In genomic region chr15:79811406-79812405, GRCh38 we compare ENCODE assay signal across 10 cellular contexts.
DNase-seq lines count a peak whose midpoint lies in the region; ATAC-seq and TF ChIP-seq lines count a peak whose summit lies in the region.
"Had no signal": no experiment of that assay in that cellular context is flagged by ENCODE, and none has a peak within 500 bp of the region (broad histone marks: within the 10 kb centered on the region; RNA-seq: fewer than 3 reads in every experiment).

No MANE protein-coding gene starts in this region.

- POLR2A ChIA-PET in Caco-2 (lab: Charles Lee), result interaction anchor here (0.7 kb wide), 1 partner anchor 68 kb away, joined by 4 read pairs; no protein-coding TSS in a partner anchor

- H3K36me3 Mint-ChIP-seq in Caco-2 (ENCODE audit: insufficient read depth, unreplicated experiment), result no peaks in the 10 kb centered on the region
- no peaks in the 10 kb centered on the region for H3K36me3 Mint-ChIP-seq in effector memory CD8-positive, alpha-beta T cell (ENCODE audit: insufficient read depth)
- H3K36me3 Mint-ChIP-seq in activated CD4-positive, alpha-beta T cell treated with anti-CD3 and anti-CD28 coated beads, Interleukin-2, amount 10 ng/mL, durations not matched to agents 24 days and 14 days (ENCODE audit: low read depth), result no peaks in the 10 kb centered on the region
- H3K36me3 Mint-ChIP-seq: brain had no signal

- intact Hi-C loops in lower leg skin (cut with DNase I; ENCODE audit: low total_unique reads) (no loop called here), Caco-2 (cut with micrococcal nuclease; ENCODE audit: unreplicated experiment) (no loop called here)
- intact Hi-C loops in activated CD4-positive, alpha-beta T cell treated with anti-CD3 and anti-CD28 coated beads, Interleukin-2, amount 10 ng/mL, durations not matched to agents 24 days and 14 days (cut with micrococcal nuclease), result no loop called here

- no peaks in the 10 kb centered on the region for H3K36me3 ChIP-seq in Caco-2 (ENCODE audit: control insufficient read depth, insufficient read depth, low read length)

- TF ChIP-seq POLR2A in lower leg skin (IDR thresholded peaks at IDR 0.05), result no peak

- H3K4me1 ChIP-seq in Caco-2, result no peaks in the 10 kb centered on the region

- H3K4me3 ChIP-seq in AG09309 (ENCODE audit: control insufficient read depth, low read depth, low read length), result no peak overlapping the region
- H3K4me3 ChIP-seq in lower leg skin (ENCODE audit: low read depth, poor library complexity, severe bottlenecking), result no peak overlapping the region
- H3K4me3 ChIP-seq in Caco-2 (ENCODE audit: low read depth, low read length), result no peak overlapping the region

- BruUV-seq in Caco-2 (replicated peaks; lab: Mats Ljungman, UMichigan), result no TSS peak

- CTCF ChIA-PET in Caco-2 (lab: Charles Lee), result no interaction called here

- DNase-seq in AG09309 (ENCODE audit: low read depth), result peak; percentile 24
- peak; percentile 82 for DNase-seq in NCI-H2171 treated with DMSO at 0.1 percent for 48 hours (lab: John Stamatoyannopoulos, UW)
- peak; percentile 92 for DNase-seq in cerebellar cortex (ENCODE audit: low spot score)
- DNase-seq in lower leg skin (ENCODE audit: low spot score in 2 of 2), result peak; percentile 64 to 88
- DNase-seq in Caco-2, result no peak
- no peak for DNase-seq in effector memory CD8-positive, alpha-beta T cell
- no peak for DNase-seq in activated CD4-positive, alpha-beta T cell treated with anti-CD3 and anti-CD28 coated beads, Interleukin-2, amount 10 ng/mL, durations not matched to agents 24 days and 14 days
- DNase-seq: occipital lobe had no signal

- no peaks in the 10 kb centered on the region for H3K9me3 ChIP-seq in Caco-2

- no peaks in the 10 kb centered on the region for H3K9me3 Mint-ChIP-seq in Caco-2 (ENCODE audit: unreplicated experiment)
- H3K9me3 Mint-ChIP-seq in effector memory CD8-positive, alpha-beta T cell, result no peaks in the 10 kb centered on the region
- H3K9me3 Mint-ChIP-seq in activated CD4-positive, alpha-beta T cell treated with anti-CD3 and anti-CD28 coated beads, Interleukin-2, amount 10 ng/mL, durations not matched to agents 24 days and 14 days, result no peaks in the 10 kb centered on the region

- H3K27me3 ChIP-seq in Caco-2 (replicated peaks; ENCODE audit: control insufficient read depth, insufficient read depth, low read length), result no peaks in the 10 kb centered on the region

- WGBS in lower leg skin, 2 donors, result 39 to 42% methylated on average over 15 of the region's 15 CpGs

- ATAC-seq in GM21528 (IDR thresholded peaks at IDR 0.05; ENCODE audit: low FRiP score, unreplicated experiment), result no peak
- ATAC-seq in effector memory CD8-positive, alpha-beta T cell (replicated peaks), result no peak

- no peaks in the 10 kb centered on the region for H3K4me1 Mint-ChIP-seq in Caco-2 (ENCODE audit: low read depth, unreplicated experiment)
- no peaks in the 10 kb centered on the region for H3K4me1 Mint-ChIP-seq in effector memory CD8-positive, alpha-beta T cell (ENCODE audit: low read depth in 2 of 2)
- no peaks in the 10 kb centered on the region for H3K4me1 Mint-ChIP-seq in activated CD4-positive, alpha-beta T cell treated with anti-CD3 and anti-CD28 coated beads, Interleukin-2, amount 10 ng/mL, durations not matched to agents 24 days and 14 days

- TF ChIP-seq CTCF in AG09309 (IDR thresholded peaks at IDR 0.05; ENCODE audit: control insufficient read depth, insufficient read depth, low read depth, low read length, missing control alignments) (no peak), lower leg skin (IDR thresholded peaks at IDR 0.05) (no peak), Caco-2 (IDR thresholded peaks at IDR 0.05; ENCODE audit: insufficient read depth in 1 of 2, low read depth in 1 of 2, low read length in 1 of 2, severe bottlenecking in 1 of 2, unreplicated experiment in 1 of 2) (no peak)

- no peaks in the 10 kb centered on the region for H3K27me3 Mint-ChIP-seq in Caco-2 (ENCODE audit: insufficient read depth, unreplicated experiment)
- H3K27me3 Mint-ChIP-seq in effector memory CD8-positive, alpha-beta T cell, result peaks cover 6% of the 10 kb centered on the region in 2 donors
- H3K27me3 Mint-ChIP-seq in activated CD4-positive, alpha-beta T cell treated with anti-CD3 and anti-CD28 coated beads, Interleukin-2, amount 10 ng/mL, durations not matched to agents 24 days and 14 days, result no peaks in the 10 kb centered on the region

- H3K4me3 Mint-ChIP-seq in Caco-2 (ENCODE audit: unreplicated experiment), result no peak overlapping the region
- no peak overlapping the region for H3K4me3 Mint-ChIP-seq in effector memory CD8-positive, alpha-beta T cell
- no peak overlapping the region for H3K4me3 Mint-ChIP-seq in activated CD4-positive, alpha-beta T cell treated with anti-CD3 and anti-CD28 coated beads, Interleukin-2, amount 10 ng/mL, durations not matched to agents 24 days and 14 days
- H3K4me3 Mint-ChIP-seq: brain had no signal

- no peak overlapping the region for H3K27ac Mint-ChIP-seq in Caco-2 (ENCODE audit: unreplicated experiment)
- H3K27ac Mint-ChIP-seq in effector memory CD8-positive, alpha-beta T cell, result no peak overlapping the region
- H3K27ac Mint-ChIP-seq in activated CD4-positive, alpha-beta T cell treated with anti-CD3 and anti-CD28 coated beads, Interleukin-2, amount 10 ng/mL, durations not matched to agents 24 days and 14 days, result no peak overlapping the region

Comparison
In these comparisons a context has a peak if more than half of its experiments do, and no peak if none do; other contexts are left out.
1. DNase-seq: peak in AG09309 (single experiment), NCI-H2171 treated with DMSO at 0.1 percent for 48 hours (single experiment), cerebellar cortex (single experiment) and lower leg skin (2 of 2); none in Caco-2 (0 of 2), effector memory CD8-positive, alpha-beta T cell (0 of 3) and activated CD4-positive, alpha-beta T cell treated with anti-CD3 and anti-CD28 coated beads, Interleukin-2, amount 10 ng/mL, durations not matched to agents 24 days and 14 days (single experiment).